In the genomic region with DNA sequence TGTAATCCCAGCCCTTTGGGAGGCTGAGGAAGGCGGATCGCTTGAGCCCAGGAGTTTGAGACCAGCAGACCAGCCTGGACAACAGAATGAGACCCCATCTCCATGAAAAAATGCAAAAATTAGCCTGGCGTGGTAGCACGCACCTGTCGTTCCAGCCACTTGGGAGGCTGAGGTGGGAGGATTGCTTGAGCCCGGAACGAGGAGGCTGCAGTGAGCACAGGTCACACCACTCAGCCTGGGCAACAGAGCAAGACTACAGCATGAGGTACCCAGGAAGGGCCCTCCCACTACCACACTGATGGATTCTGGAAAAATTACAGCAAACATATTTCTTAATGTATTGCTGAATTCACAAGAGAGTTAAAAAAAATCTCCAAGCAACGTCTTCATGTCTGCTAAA, we compare ENCODE assay signal across 17 cellular contexts. TPM values are rescaled to one million over a fixed set of nuclear protein-coding genes. Genes with fewer than 3 reads are reported as not detected.
DNase-seq lines count a peak whose midpoint lies in the region; ATAC-seq and TF ChIP-seq lines count a peak whose summit lies in the region.
"Had no signal": no experiment of that assay in that cellular context is flagged by ENCODE, and none has a peak within 500 bp of the region (broad histone marks: within the 10 kb centered on the region; RNA-seq: fewer than 3 reads in every experiment).

No MANE protein-coding gene starts in this region.

- in situ Hi-C loops in HAP-1 (cut with MboI; ENCODE audit: low sequenced_read_pairs), result no loop called here

- peaks cover 10% of the 10 kb centered on the region for H3K9me3 Mint-ChIP-seq in natural killer cell treated with Interleukin-12 subunit alpha and Interleukin-12 subunit beta and Interleukin-15 and Interleukin-18, amount 100 ng/mL, for 72 hours
- H3K9me3 Mint-ChIP-seq in natural killer cell, result peaks cover 3 to 4% of the 10 kb centered on the region in 2 donors

- H3K27ac ChIP-seq in neuronal stem cell (replicated peaks; ENCODE audit: low read length) (no peak overlapping the region), upper lobe of right lung (no peak overlapping the region), tibial artery (no peak overlapping the region)
- H3K27ac ChIP-seq: C4-2B, GM23248 had no signal

- no peak overlapping the region for H2AK5ac ChIP-seq in neuronal stem cell (ENCODE audit: low read depth, low read length)

- H2BK120ac ChIP-seq in neuronal stem cell (ENCODE audit: low read depth, low read length), result no peak overlapping the region

- WGBS in neuronal stem cell (ENCODE audit: extremely low coverage in 2 of 2, insufficient read length in 2 of 2, insufficient replicate concordance in 1 of 2), 2 donors, result no CpG with 5 or more reads among the region's 8 CpGs

- no peak overlapping the region for H2BK12ac ChIP-seq in neuronal stem cell (ENCODE audit: low read length)

- H3K18ac ChIP-seq in neuronal stem cell (ENCODE audit: low read length), result no peak overlapping the region

- H3K9me3 ChIP-seq in neuronal stem cell (replicated peaks in 1 of 2; ENCODE audit: control insufficient read depth in 2 of 2, insufficient read depth in 1 of 2, low read depth in 1 of 2, low read length in 2 of 2) (peaks cover 0 to 7% of the 10 kb centered on the region in 2 donors), upper lobe of right lung (peaks cover 7% of the 10 kb centered on the region), HAP-1 (peaks cover 3% of the 10 kb centered on the region; the same call in 1 of the 2 replicates), tibial artery (peaks cover 7 to 16% (median 10%) of the 10 kb centered on the region in 3 donors)

- intact Hi-C loops in natural killer cell (cut with micrococcal nuclease) (no loop called here), upper lobe of right lung (cut with DNase I) (no loop called here), tibial artery (cut with DNase I; ENCODE audit: low total_unique reads) (no loop called here)

- TF ChIP-seq CTCF in natural killer cell (IDR thresholded peaks at IDR 0.05) (no peak), upper lobe of right lung (IDR thresholded peaks at IDR 0.05) (no peak), tibial artery (IDR thresholded peaks at IDR 0.05) (no peak)

- H3K23ac ChIP-seq in neuronal stem cell (ENCODE audit: low read depth, low read length, poor library complexity), result no peak overlapping the region

- H3K4me1 ChIP-seq in neuronal stem cell (ENCODE audit: control insufficient read depth in 2 of 2, insufficient read depth in 1 of 2, low read depth in 1 of 2, low read length in 2 of 2) (no peaks in the 10 kb centered on the region), upper lobe of right lung (no peaks in the 10 kb centered on the region), HAP-1 (no peaks in the 10 kb centered on the region), tibial artery (no peaks in the 10 kb centered on the region)

- peaks cover 0 to 46% (median 0%) of the 10 kb centered on the region in 3 experiments for H3K27me3 ChIP-seq in neuronal stem cell (ENCODE audit: control insufficient read depth in 3 of 3, insufficient read depth in 3 of 3, low read depth in 1 of 3, low read length in 3 of 3)
- H3K27me3 ChIP-seq in upper lobe of right lung, result no peaks in the 10 kb centered on the region
- no peaks in the 10 kb centered on the region for H3K27me3 ChIP-seq in HAP-1 (ENCODE audit: low read depth)
- no peaks in the 10 kb centered on the region for H3K27me3 ChIP-seq in tibial artery

- no peak overlapping the region for H4K8ac ChIP-seq in neuronal stem cell (ENCODE audit: low read depth, low read length)

- H3K9ac ChIP-seq in neuronal stem cell (ENCODE audit: low read depth, low read length, poor library complexity), result no peak overlapping the region
- H3K9ac ChIP-seq: GM23248 had no signal

- no peaks in the 10 kb centered on the region for H3K4me1 Mint-ChIP-seq in natural killer cell treated with Interleukin-12 subunit alpha and Interleukin-12 subunit beta and Interleukin-15 and Interleukin-18, amount 100 ng/mL, for 72 hours (ENCODE audit: low read depth in 2 of 2)
- no peaks in the 10 kb centered on the region for H3K4me1 Mint-ChIP-seq in natural killer cell
- H3K4me1 Mint-ChIP-seq: CD4-positive, alpha-beta memory T cell had no signal

- H3K4ac ChIP-seq in neuronal stem cell (ENCODE audit: low read length), result no peak overlapping the region

- no peaks in the 10 kb centered on the region for H3K27me3 Mint-ChIP-seq in natural killer cell treated with Interleukin-12 subunit alpha and Interleukin-12 subunit beta and Interleukin-15 and Interleukin-18, amount 100 ng/mL, for 72 hours
- H3K27me3 Mint-ChIP-seq in natural killer cell (ENCODE audit: low read depth in 2 of 2), result peaks cover 0 to 4% of the 10 kb centered on the region in 2 donors

- no peak overlapping the region for H3K14ac ChIP-seq in neuronal stem cell (ENCODE audit: low read length)

- H4K91ac ChIP-seq in neuronal stem cell (ENCODE audit: low read depth, low read length, poor library complexity), result peak overlapping the region; percentile 64

- peak; percentile 15 for DNase-seq in natural killer cell treated with Interleukin-12 subunit alpha and Interleukin-12 subunit beta and Interleukin-15 and Interleukin-18, amount 100 ng/mL, for 72 hours (ENCODE audit: low spot score)
- DNase-seq in natural killer cell (no peak), islet precursor cell (peak; percentile 31), neuronal stem cell (ENCODE audit: low spot score) (no peak), upper lobe of right lung (peak; percentile 37), HAP-1 (ENCODE audit: low spot score in 2 of 2) (no peak), NCI-H1436 treated with DMSO at 0.1 percent for 48 hours (lab: John Stamatoyannopoulos, UW) (no peak), tibial artery (no peak)
- DNase-seq: ACHN; CD4-positive, alpha-beta memory T cell; DMS153; DMS79; GDM1; GM23248; HCEC 1CT; IMR-90 had no signal

- no peak for ATAC-seq in natural killer cell treated with Interleukin-12 subunit alpha and Interleukin-12 subunit beta and Interleukin-15 and Interleukin-18, amount 100 ng/mL, for 72 hours
- ATAC-seq in natural killer cell (no peak), upper lobe of right lung (no peak)

- no peak overlapping the region for H3K4me3 Mint-ChIP-seq in natural killer cell treated with Interleukin-12 subunit alpha and Interleukin-12 subunit beta and Interleukin-15 and Interleukin-18, amount 100 ng/mL, for 72 hours
- no peak overlapping the region for H3K4me3 Mint-ChIP-seq in natural killer cell
- H3K4me3 Mint-ChIP-seq: CD4-positive, alpha-beta memory T cell had no signal

- H2BK15ac ChIP-seq in neuronal stem cell (ENCODE audit: low read length), result no peak overlapping the region

- no peaks in the 10 kb centered on the region for H3K79me1 ChIP-seq in neuronal stem cell (ENCODE audit: low read depth, low read length)

- H3K27ac Mint-ChIP-seq in natural killer cell treated with Interleukin-12 subunit alpha and Interleukin-12 subunit beta and Interleukin-15 and Interleukin-18, amount 100 ng/mL, for 72 hours, result no peak overlapping the region
- H3K27ac Mint-ChIP-seq in natural killer cell, result no peak overlapping the region
- H3K27ac Mint-ChIP-seq: CD4-positive, alpha-beta memory T cell had no signal

- no peak overlapping the region for H3K4me2 ChIP-seq in neuronal stem cell (ENCODE audit: insufficient read depth, low read length, poor library complexity, severe bottlenecking)

- H3K36me3 Mint-ChIP-seq in natural killer cell treated with Interleukin-12 subunit alpha and Interleukin-12 subunit beta and Interleukin-15 and Interleukin-18, amount 100 ng/mL, for 72 hours, result peaks cover 14% of the 10 kb centered on the region
- peaks cover 14% of the 10 kb centered on the region for H3K36me3 Mint-ChIP-seq in natural killer cell

- H3K4me3 ChIP-seq in neuronal stem cell (ENCODE audit: low read length in 2 of 2) (no peak overlapping the region), upper lobe of right lung (no peak overlapping the region), HAP-1 (no peak overlapping the region), tibial artery (no peak overlapping the region)
- H3K4me3 ChIP-seq: GM23248 had no signal

- H3K36me3 ChIP-seq in neuronal stem cell (replicated peaks in 1 of 2; ENCODE audit: control insufficient read depth in 2 of 2, insufficient read depth in 2 of 2, low read length in 2 of 2) (no peaks in the 10 kb centered on the region), upper lobe of right lung (no peaks in the 10 kb centered on the region), HAP-1 (replicated peaks) (no peaks in the 10 kb centered on the region), tibial artery (no peaks in the 10 kb centered on the region)

- no peak overlapping the region for H2AFZ ChIP-seq in neuronal stem cell (ENCODE audit: low read length)
- H2AFZ ChIP-seq: GM23248 had no signal

- no peak overlapping the region for H2BK5ac ChIP-seq in neuronal stem cell (ENCODE audit: low read length)

RNA-seq across cellular contexts. Expression of a gene that starts 56.3 kb away (rescaled TPM):
- 10 to 100 TPM; 13.8 to 19.0 TPM for total RNA-seq in natural killer cell treated with Interleukin-12 subunit alpha and Interleukin-12 subunit beta and Interleukin-15 and Interleukin-18, amount 100 ng/mL, for 72 hours
- total RNA-seq in natural killer cell (10 to 100 TPM; 31.1 to 45.2 (median 39.8) TPM), upper lobe of right lung (160 TPM)
- 10.7 TPM for polyA plus RNA-seq in neuronal stem cell (2013, experiment 1 of 2)
- polyA plus RNA-seq in neuronal stem cell (2013, experiment 2 of 2), result 9.6 TPM

Comparison
In these comparisons a context has a peak if more than half of its experiments do, and no peak if none do; other contexts are left out.
1. DNase-seq: peak in natural killer cell treated with Interleukin-12 subunit alpha and Interleukin-12 subunit beta and Interleukin-15 and Interleukin-18, amount 100 ng/mL, for 72 hours (single experiment), islet precursor cell (single experiment) and upper lobe of right lung (single experiment); none in natural killer cell (single experiment), neuronal stem cell (single experiment), HAP-1 (0 of 2), NCI-H1436 treated with DMSO at 0.1 percent for 48 hours (single experiment) and tibial artery (0 of 2).